ENCODE assay signal across 1 cellular context in the genomic region with DNA sequence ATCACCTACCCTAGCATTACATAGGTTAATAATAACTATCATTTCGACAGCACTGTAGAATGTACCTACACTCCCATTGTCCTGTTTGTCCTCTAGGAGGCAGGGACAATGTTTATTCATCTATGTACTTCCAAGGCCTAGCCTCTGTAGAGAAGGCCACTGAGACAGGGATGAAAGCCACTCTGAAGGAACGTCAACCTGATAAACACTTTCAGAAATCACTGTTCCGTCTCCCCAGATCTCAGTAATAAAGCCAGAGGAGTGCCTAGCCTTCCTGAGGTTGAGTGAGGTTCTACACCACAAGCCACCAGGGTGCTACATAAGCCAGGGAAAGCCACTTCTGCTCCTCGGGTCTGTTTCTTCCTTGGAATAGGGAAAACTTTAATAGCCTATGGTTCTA.
TF ChIP-seq lines count a peak whose summit lies in the region.

No MANE protein-coding gene starts in this region.

TF ChIP-seq in GM12878, 131 proteins besides CTCF, POLR2A, EP300 and RAD21:
- no peak for TF ChIP-seq IKZF2 (IDR thresholded peaks at IDR 0.05)
- TF ChIP-seq LARP7 (IDR thresholded peaks at IDR 0.05) = no peak
- no peak for TF ChIP-seq NR2C2 (IDR thresholded peaks at IDR 0.05; ENCODE audit: borderline replicate concordance, control insufficient read depth, insufficient read length, low read depth)
- no peak for TF ChIP-seq JUND (IDR thresholded peaks at IDR 0.05; ENCODE audit: low read depth, low read length)
- TF ChIP-seq MAX (IDR thresholded peaks at IDR 0.05; ENCODE audit: low read depth, low read length) = no peak
- TF ChIP-seq TAF1 (IDR thresholded peaks at IDR 0.05; ENCODE audit: borderline replicate concordance, low read depth, low read length) = no peak
- TF ChIP-seq ATF2 (IDR thresholded peaks at IDR 0.05; ENCODE audit: low read length) = no peak
- no peak for TF ChIP-seq TARDBP (IDR thresholded peaks at IDR 0.05; ENCODE audit: borderline replicate concordance)
- TF ChIP-seq, protein P1, sequence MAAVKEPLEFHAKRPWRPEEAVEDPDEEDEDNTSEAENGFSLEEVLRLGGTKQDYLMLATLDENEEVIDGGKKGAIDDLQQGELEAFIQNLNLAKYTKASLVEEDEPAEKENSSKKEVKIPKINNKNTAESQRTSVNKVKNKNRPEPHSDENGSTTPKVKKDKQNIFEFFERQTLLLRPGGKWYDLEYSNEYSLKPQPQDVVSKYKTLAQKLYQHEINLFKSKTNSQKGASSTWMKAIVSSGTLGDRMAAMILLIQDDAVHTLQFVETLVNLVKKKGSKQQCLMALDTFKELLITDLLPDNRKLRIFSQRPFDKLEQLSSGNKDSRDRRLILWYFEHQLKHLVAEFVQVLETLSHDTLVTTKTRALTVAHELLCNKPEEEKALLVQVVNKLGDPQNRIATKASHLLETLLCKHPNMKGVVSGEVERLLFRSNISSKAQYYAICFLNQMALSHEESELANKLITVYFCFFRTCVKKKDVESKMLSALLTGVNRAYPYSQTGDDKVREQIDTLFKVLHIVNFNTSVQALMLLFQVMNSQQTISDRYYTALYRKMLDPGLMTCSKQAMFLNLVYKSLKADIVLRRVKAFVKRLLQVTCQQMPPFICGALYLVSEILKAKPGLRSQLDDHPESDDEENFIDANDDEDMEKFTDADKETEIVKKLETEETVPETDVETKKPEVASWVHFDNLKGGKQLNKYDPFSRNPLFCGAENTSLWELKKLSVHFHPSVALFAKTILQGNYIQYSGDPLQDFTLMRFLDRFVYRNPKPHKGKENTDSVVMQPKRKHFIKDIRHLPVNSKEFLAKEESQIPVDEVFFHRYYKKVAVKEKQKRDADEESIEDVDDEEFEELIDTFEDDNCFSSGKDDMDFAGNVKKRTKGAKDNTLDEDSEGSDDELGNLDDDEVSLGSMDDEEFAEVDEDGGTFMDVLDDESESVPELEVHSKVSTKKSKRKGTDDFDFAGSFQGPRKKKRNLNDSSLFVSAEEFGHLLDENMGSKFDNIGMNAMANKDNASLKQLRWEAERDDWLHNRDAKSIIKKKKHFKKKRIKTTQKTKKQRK (IDR thresholded peaks at IDR 0.05; ENCODE audit: low read depth, low read length) = no peak
- TF ChIP-seq, protein P2, sequence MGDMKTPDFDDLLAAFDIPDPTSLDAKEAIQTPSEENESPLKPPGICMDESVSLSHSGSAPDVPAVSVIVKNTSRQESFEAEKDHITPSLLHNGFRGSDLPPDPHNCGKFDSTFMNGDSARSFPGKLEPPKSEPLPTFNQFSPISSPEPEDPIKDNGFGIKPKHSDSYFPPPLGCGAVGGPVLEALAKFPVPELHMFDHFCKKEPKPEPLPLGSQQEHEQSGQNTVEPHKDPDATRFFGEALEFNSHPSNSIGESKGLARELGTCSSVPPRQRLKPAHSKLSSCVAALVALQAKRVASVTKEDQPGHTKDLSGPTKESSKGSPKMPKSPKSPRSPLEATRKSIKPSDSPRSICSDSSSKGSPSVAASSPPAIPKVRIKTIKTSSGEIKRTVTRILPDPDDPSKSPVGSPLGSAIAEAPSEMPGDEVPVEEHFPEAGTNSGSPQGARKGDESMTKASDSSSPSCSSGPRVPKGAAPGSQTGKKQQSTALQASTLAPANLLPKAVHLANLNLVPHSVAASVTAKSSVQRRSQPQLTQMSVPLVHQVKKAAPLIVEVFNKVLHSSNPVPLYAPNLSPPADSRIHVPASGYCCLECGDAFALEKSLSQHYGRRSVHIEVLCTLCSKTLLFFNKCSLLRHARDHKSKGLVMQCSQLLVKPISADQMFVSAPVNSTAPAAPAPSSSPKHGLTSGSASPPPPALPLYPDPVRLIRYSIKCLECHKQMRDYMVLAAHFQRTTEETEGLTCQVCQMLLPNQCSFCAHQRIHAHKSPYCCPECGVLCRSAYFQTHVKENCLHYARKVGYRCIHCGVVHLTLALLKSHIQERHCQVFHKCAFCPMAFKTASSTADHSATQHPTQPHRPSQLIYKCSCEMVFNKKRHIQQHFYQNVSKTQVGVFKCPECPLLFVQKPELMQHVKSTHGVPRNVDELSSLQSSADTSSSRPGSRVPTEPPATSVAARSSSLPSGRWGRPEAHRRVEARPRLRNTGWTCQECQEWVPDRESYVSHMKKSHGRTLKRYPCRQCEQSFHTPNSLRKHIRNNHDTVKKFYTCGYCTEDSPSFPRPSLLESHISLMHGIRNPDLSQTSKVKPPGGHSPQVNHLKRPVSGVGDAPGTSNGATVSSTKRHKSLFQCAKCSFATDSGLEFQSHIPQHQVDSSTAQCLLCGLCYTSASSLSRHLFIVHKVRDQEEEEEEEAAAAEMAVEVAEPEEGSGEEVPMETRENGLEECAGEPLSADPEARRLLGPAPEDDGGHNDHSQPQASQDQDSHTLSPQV (IDR thresholded peaks at IDR 0.05) = no peak
- TF ChIP-seq, protein P3, sequence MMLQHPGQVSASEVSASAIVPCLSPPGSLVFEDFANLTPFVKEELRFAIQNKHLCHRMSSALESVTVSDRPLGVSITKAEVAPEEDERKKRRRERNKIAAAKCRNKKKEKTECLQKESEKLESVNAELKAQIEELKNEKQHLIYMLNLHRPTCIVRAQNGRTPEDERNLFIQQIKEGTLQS (IDR thresholded peaks at IDR 0.05; ENCODE audit: borderline replicate concordance, extremely low read depth, low read depth, low read length) = no peak
